In genomic region chr15:82044373-82045178, GRCh38 we compare ENCODE assay signal across 8 cellular contexts. TPM values are rescaled to one million over a fixed set of nuclear protein-coding genes. Genes with fewer than 3 reads are reported as not detected.
DNase-seq lines count a peak whose midpoint lies in the region; ATAC-seq and TF ChIP-seq lines count a peak whose summit lies in the region.

No MANE protein-coding gene starts in this region.

- POLR2A ChIA-PET in Panc1 (lab: Charles Lee): no interaction called here

- peaks cover 9% of the 10 kb centered on the region for H3K27me3 ChIP-seq in Panc1 (ENCODE audit: control insufficient read depth, insufficient read depth, low read length)
- no peaks in the 10 kb centered on the region for H3K27me3 ChIP-seq in left ventricle myocardium inferior (ENCODE audit: low read depth)

- TF ChIP-seq CTCF in Panc1 (IDR thresholded peaks at IDR 0.05): no peak
- no peak for TF ChIP-seq CTCF in left ventricle myocardium inferior (IDR thresholded peaks at IDR 0.05; ENCODE audit: borderline replicate concordance)
- TF ChIP-seq CTCF in progenitor cell of endocrine pancreas (IDR thresholded peaks at IDR 0.05; ENCODE audit: unreplicated experiment): no peak

- in situ Hi-C loops in Panc1 (cut with HindIII; ENCODE audit: low pct_unique_long_range_greater_than_20kb, low sequenced_read_pairs): no loop called here

- H3K9me3 ChIP-seq in Panc1 (ENCODE audit: control insufficient read depth, insufficient read depth, low read depth, low read length) (no peaks in the 10 kb centered on the region), left ventricle myocardium inferior (replicated peaks) (no peaks in the 10 kb centered on the region)

- intact Hi-C loops in Panc1 (cut with micrococcal nuclease; ENCODE audit: unreplicated experiment): loop anchor here (10.0 kb wide), 1 partner anchor 430 kb away; no protein-coding TSS in a partner anchor
- intact Hi-C loops in left ventricle myocardium inferior (cut with micrococcal nuclease): no loop called here

- H3K9me3 Mint-ChIP-seq in progenitor cell of endocrine pancreas (ENCODE audit: low read depth): no peaks in the 10 kb centered on the region

- H3K27ac Mint-ChIP-seq in progenitor cell of endocrine pancreas: peak overlapping the region; percentile 95

- peaks cover 22% of the 10 kb centered on the region for H3K4me1 Mint-ChIP-seq in progenitor cell of endocrine pancreas (ENCODE audit: low read depth)

- peak; percentile 39 for DNase-seq in A172 (ENCODE audit: low spot score)
- no peak for DNase-seq in Panc1 (ENCODE audit: low read depth, low spot score)
- DNase-seq in amniotic stem cell (lab: John Stamatoyannopoulos, UW): peak; percentile 53
- peak; percentile 44 for DNase-seq in left ventricle myocardium inferior
- DNase-seq in progenitor cell of endocrine pancreas (ENCODE audit: low spot score, unreplicated experiment): peak; percentile 30
- no peak for DNase-seq in NCI-H774 (lab: John Stamatoyannopoulos, UW)

- H3K27me3 Mint-ChIP-seq in progenitor cell of endocrine pancreas: peaks cover 21% of the 10 kb centered on the region

- CTCF ChIA-PET in Panc1 (lab: Charles Lee): no interaction called here

- BruUV-seq in Panc1 (replicated peaks; lab: Mats Ljungman, UMichigan): no TSS peak

- H3K27ac ChIP-seq in Panc1 (ENCODE audit: low read length): no peak overlapping the region; the same call in 1 of the 2 replicates
- H3K27ac ChIP-seq in left ventricle myocardium inferior (replicated peaks): peak overlapping the region; percentile 99

- peak overlapping the region; percentile 94 for H3K4me3 Mint-ChIP-seq in progenitor cell of endocrine pancreas (ENCODE audit: low read depth)

- peaks cover 7% of the 10 kb centered on the region for H3K4me1 ChIP-seq in Panc1 (ENCODE audit: control insufficient read depth, insufficient read depth, low read length)
- H3K4me1 ChIP-seq in left ventricle myocardium inferior: peaks cover 60% of the 10 kb centered on the region

- no peaks in the 10 kb centered on the region; the same call in 1 of the 2 replicates for H3K36me3 ChIP-seq in Panc1 (ENCODE audit: control insufficient read depth, insufficient read depth, low read length)
- H3K36me3 ChIP-seq in left ventricle myocardium inferior: peaks cover 11% of the 10 kb centered on the region

- peaks cover 12% of the 10 kb centered on the region for H3K36me3 Mint-ChIP-seq in progenitor cell of endocrine pancreas (ENCODE audit: insufficient read depth)

- ATAC-seq in Panc1: no peak
- ATAC-seq in HG03039 (IDR thresholded peaks at IDR 0.05; ENCODE audit: unreplicated experiment): no peak

- H3K4me3 ChIP-seq in GM08714 (ENCODE audit: low read length) (peak overlapping the region; percentile 53), Panc1 (ENCODE audit: low read depth in 2 of 2, low read length in 2 of 2) (peak overlapping the region; percentile 90 to 96), left ventricle myocardium inferior (peak overlapping the region; percentile 96)

RNA-seq across cellular contexts. Expression of gene MEX3B, which starts 1.2 kb away (rescaled TPM):
- total RNA-seq in A172 (2014; rRNA removed; shearing (Covaris generic)): 4.0 and 4.7 TPM in 2 replicates
- total RNA-seq in Panc1 (2021; ENCODE audit: unreplicated experiment): 8.5 TPM
- polyA plus RNA-seq in Panc1 (2012; ENCODE audit: insufficient read length): 7.8 TPM
- 2.5 TPM for total RNA-seq in left ventricle myocardium inferior
- 21.9 and 22.4 TPM in 2 replicates for total RNA-seq in progenitor cell of endocrine pancreas

Comparison
In these comparisons a context has a peak if more than half of its experiments do, and no peak if none do; other contexts are left out.
1. DNase-seq: peak in A172 (single experiment), amniotic stem cell (single experiment), left ventricle myocardium inferior (single experiment) and progenitor cell of endocrine pancreas (single experiment); none in Panc1 (single experiment) and NCI-H774 (single experiment).
2. Peak in every context shown above with its lines, with median percentiles within 50 percentile points of each other: H3K4me3 ChIP-seq.